Comparison of ENCODE assay signal across 1 cellular context in genomic region chr5:6758201-6758600, GRCh38.
TF ChIP-seq lines count a peak whose summit lies in the region.

No MANE protein-coding gene starts in this region.

TF ChIP-seq in HCT116, 20 proteins besides CTCF, POLR2A, EP300 and RAD21 (continued from another document):
- TF ChIP-seq ELF1 (IDR thresholded peaks at IDR 0.05; ENCODE audit: borderline replicate concordance, low read depth) (no peak), MAX (IDR thresholded peaks at IDR 0.05) (no peak), JUND (IDR thresholded peaks at IDR 0.05) (no peak), SP1 (IDR thresholded peaks at IDR 0.05; ENCODE audit: low read depth) (no peak), REST (IDR thresholded peaks at IDR 0.05; ENCODE audit: low read depth) (no peak), ZFX (IDR thresholded peaks at IDR 0.05) (no peak), POLR2AphosphoS5 (IDR thresholded peaks at IDR 0.05; ENCODE audit: low read depth, low read length) (no peak), SRF (IDR thresholded peaks at IDR 0.05; ENCODE audit: low read depth) (no peak), ZBTB33 (IDR thresholded peaks at IDR 0.05; ENCODE audit: extremely low read depth, insufficient replicate concordance, low read length) (no peak), ATF3 (IDR thresholded peaks at IDR 0.05) (no peak), ZNF274 (IDR thresholded peaks at IDR 0.05; ENCODE audit: low read depth, low read length) (no peak), EZH2phosphoT487 (IDR thresholded peaks at IDR 0.05; ENCODE audit: borderline replicate concordance) (no peak), CEBPB (IDR thresholded peaks at IDR 0.05; ENCODE audit: low read depth) (no peak)
